18 cellular contexts compared by ENCODE assay signal in the genomic region with DNA sequence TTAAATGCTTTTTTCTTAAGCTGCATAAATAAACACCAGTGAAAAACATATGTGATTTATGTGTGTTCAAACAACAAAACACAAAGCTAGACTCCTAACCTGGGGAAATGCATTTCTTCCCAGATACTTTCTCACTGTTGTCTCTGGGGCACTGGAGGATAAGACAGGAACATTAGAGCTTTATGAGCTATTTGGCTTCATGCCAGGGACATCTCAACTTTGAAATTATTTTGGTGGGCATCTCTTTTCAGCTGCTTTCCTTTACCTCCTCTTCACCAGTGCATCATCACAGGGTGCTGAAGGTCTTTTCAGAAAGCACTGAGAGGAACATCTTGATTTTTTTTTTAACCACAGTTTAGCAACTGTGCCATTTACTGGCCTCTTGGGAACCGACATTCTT.
DNase-seq lines count a peak whose midpoint lies in the region; TF ChIP-seq lines count a peak whose summit lies in the region.
"Had no signal": no experiment of that assay in that cellular context is flagged by ENCODE, and none has a peak within 500 bp of the region (broad histone marks: within the 10 kb centered on the region; RNA-seq: fewer than 3 reads in every experiment).

No MANE protein-coding gene starts in this region.

- H3K4me3 ChIP-seq in breast epithelium (no peak overlapping the region), SJCRH30 (no peak overlapping the region), hepatocyte (no peak overlapping the region), dorsolateral prefrontal cortex (no peak overlapping the region)

- H3K27me3 ChIP-seq in breast epithelium (no peaks in the 10 kb centered on the region), SJCRH30 (no peaks in the 10 kb centered on the region), hepatocyte (no peaks in the 10 kb centered on the region), dorsolateral prefrontal cortex (no peaks in the 10 kb centered on the region)
- H3K27me3 ChIP-seq: BE2C had no signal

- no TSS peak for BruUV-seq in MCF 10A (replicated peaks; lab: Mats Ljungman, UMichigan)

- CTCF ChIA-PET in MCF 10A (lab: Yijun Ruan, JAX) = interaction anchor here (0.6 to 2.8 kb wide), 8 partner anchors 14 to 691 kb away, joined by 3 to 20 read pairs (median 4); no protein-coding TSS in a partner anchor

- DNase-seq in MCF 10A (ENCODE audit: unreplicated experiment) (peak; percentile 18), breast epithelium (ENCODE audit: low spot score in 2 of 2) (no peak), SJCRH30 (peak; percentile 8 to 71), hepatocyte (ENCODE audit: low spot score) (peak; percentile 14), ureter (ENCODE audit: low spot score) (no peak), NCI-H524 treated with DMSO at 0.1 percent for 48 hours (lab: John Stamatoyannopoulos, UW) (no peak), dorsolateral prefrontal cortex (no peak)
- DNase-seq: ACHN; BE2C; CD4-positive, alpha-beta memory T cell; GF-D8; GOT3; KG1; MM.1S; NCI-H1105 treated with DMSO at 0.1 percent for 48 hours; NCI-H1930; NCI-H345; SW 1271 had no signal

- no peaks in the 10 kb centered on the region for H3K27me3 Mint-ChIP-seq in MCF 10A (ENCODE audit: insufficient read depth, unreplicated experiment)
- H3K27me3 Mint-ChIP-seq: CD4-positive, alpha-beta memory T cell had no signal

- no peak for TF ChIP-seq POLR2A in breast epithelium (IDR thresholded peaks at IDR 0.05)

- peaks cover 6% of the 10 kb centered on the region for H3K4me1 Mint-ChIP-seq in MCF 10A (ENCODE audit: insufficient read depth, unreplicated experiment)
- H3K4me1 Mint-ChIP-seq: CD4-positive, alpha-beta memory T cell had no signal

- no peak overlapping the region for H2AFZ ChIP-seq in hepatocyte

- H3K36me3 Mint-ChIP-seq in MCF 10A (ENCODE audit: insufficient read depth, unreplicated experiment) = no peaks in the 10 kb centered on the region

- peaks cover 6% of the 10 kb centered on the region for H3K9me3 Mint-ChIP-seq in MCF 10A (ENCODE audit: unreplicated experiment)

- no peaks in the 10 kb centered on the region for H4K20me1 ChIP-seq in hepatocyte (ENCODE audit: insufficient read depth, poor library complexity, severe bottlenecking)

- H3K27ac ChIP-seq in breast epithelium (no peak overlapping the region), SJCRH30 (no peak overlapping the region), hepatocyte (no peak overlapping the region), dorsolateral prefrontal cortex (peak overlapping the region in 11 of 59 donors; percentile 18 to 69 (median 36))

- WGBS in hepatocyte (ENCODE audit: low lambda C conversion rate, missing lambda C conversion rate) = 55% methylated on average over 1 of the region's 1 CpG

- H3K4me1 ChIP-seq in breast epithelium (no peaks in the 10 kb centered on the region), SJCRH30 (no peaks in the 10 kb centered on the region), hepatocyte (ENCODE audit: insufficient read depth) (peaks cover 9% of the 10 kb centered on the region)
- H3K4me1 ChIP-seq: BE2C had no signal

- H3K9me3 ChIP-seq in breast epithelium (no peaks in the 10 kb centered on the region), SJCRH30 (replicated peaks) (0 out of 2 replicates have a peak, but pooled peaks cover 2% of the 10 kb centered on the region), hepatocyte (ENCODE audit: low read depth) (no peaks in the 10 kb centered on the region)
- H3K9me3 ChIP-seq: BE2C had no signal

- H3K36me3 ChIP-seq in breast epithelium (no peaks in the 10 kb centered on the region), SJCRH30 (peaks cover 6% of the 10 kb centered on the region), hepatocyte (replicated peaks; ENCODE audit: insufficient read depth, low read depth) (no peaks in the 10 kb centered on the region)
- H3K36me3 ChIP-seq: BE2C had no signal

- H3K4me2 ChIP-seq in hepatocyte = no peak overlapping the region

- TF ChIP-seq CTCF in MCF 10A (IDR thresholded peaks at IDR 0.05; ENCODE audit: unreplicated experiment) = no peak
- TF ChIP-seq CTCF in breast epithelium (IDR thresholded peaks at IDR 0.05) = no peak
- no peak for TF ChIP-seq CTCF in hepatocyte (IDR thresholded peaks at IDR 0.05; ENCODE audit: poor library complexity)
- no peak for TF ChIP-seq CTCF in dorsolateral prefrontal cortex (IDR thresholded peaks at IDR 0.05 in 54 of 56, conservative IDR thresholded peaks at IDR 0.05 in 2 of 56; ENCODE audit: low read depth in 1 of 56, partially characterized antibody in 56 of 56)

- no peaks in the 10 kb centered on the region for H3K79me2 ChIP-seq in hepatocyte

- POLR2A ChIA-PET in MCF 10A (lab: Yijun Ruan, JAX) = interaction anchor here (0.7 to 1.2 kb wide), 3 partner anchors 15 to 376 kb away, joined by 3 to 5 read pairs (median 3); no protein-coding TSS in a partner anchor

- no peak overlapping the region for H3K4me3 Mint-ChIP-seq in MCF 10A (ENCODE audit: unreplicated experiment)
- H3K4me3 Mint-ChIP-seq: CD4-positive, alpha-beta memory T cell had no signal

- intact Hi-C loops in MCF 10A (cut with micrococcal nuclease) (no loop called here), breast epithelium (cut with DNase I; ENCODE audit: low total_unique reads) (no loop called here), dorsolateral prefrontal cortex (cut with DNase I) (no loop called here)

- H3K9me2 ChIP-seq in hepatocyte (replicated peaks; ENCODE audit: insufficient read depth) = no peaks in the 10 kb centered on the region

- H3K27ac Mint-ChIP-seq in MCF 10A (ENCODE audit: low read depth, unreplicated experiment) = no peak overlapping the region
- H3K27ac Mint-ChIP-seq: CD4-positive, alpha-beta memory T cell had no signal

Comparison
In these comparisons a context has a peak if more than half of its experiments do, and no peak if none do; other contexts are left out.
1. DNase-seq: peak in MCF 10A (single experiment), SJCRH30 (2 of 2) and hepatocyte (single experiment); none in breast epithelium (0 of 2), ureter (single experiment), NCI-H524 treated with DMSO at 0.1 percent for 48 hours (single experiment) and dorsolateral prefrontal cortex (0 of 10).